Comparison of ENCODE assay signal across 9 cellular contexts in genomic region chr1:94599090-94599813, GRCh38. TPM values are rescaled to one million over a fixed set of nuclear protein-coding genes. Genes with fewer than 3 reads are reported as not detected.
DNase-seq lines count a peak whose midpoint lies in the region; ATAC-seq and TF ChIP-seq lines count a peak whose summit lies in the region.
"Had no signal": no experiment of that assay in that cellular context is flagged by ENCODE, and none has a peak within 500 bp of the region (broad histone marks: within the 10 kb centered on the region; RNA-seq: fewer than 3 reads in every experiment).

No MANE protein-coding gene starts in this region.

- no peak overlapping the region for H4K8ac ChIP-seq in H9 (replicated peaks; ENCODE audit: insufficient read length, low read depth, low read length)

- H3T11ph ChIP-seq in H9 (ENCODE audit: low read length): no peak overlapping the region

- no peaks in the 10 kb centered on the region for H3K23me2 ChIP-seq in H9 (ENCODE audit: insufficient read length, low read depth, low read length, poor library complexity, severe bottlenecking)

- H2AFZ ChIP-seq in H9 (ENCODE audit: low read length): peak overlapping the region; percentile 50
- no peak overlapping the region for H2AFZ ChIP-seq in parathyroid adenoma

- POLR2A ChIA-PET in WTC11 (lab: Charles Lee): interaction anchor here (0.6 to 1.1 kb wide), 2 partner anchors 58 to 490 kb away, joined by 3 read pairs; partner anchors contain the start of gene F3

- intact Hi-C loops in head of caudate nucleus (cut with DNase I): no loop called here

- peak; percentile 75 for DNase-seq in H9
- DNase-seq in WTC11 (ENCODE audit: low spot score): peak; percentile 59
- DNase-seq in head of caudate nucleus: peak in 27 of 42 donors; percentile 17 to 78 (median 46)
- DNase-seq in NK-92 (lab: John Stamatoyannopoulos, UW; ENCODE audit: unreplicated experiment): no peak
- no peak for DNase-seq in stimulated activated naive CD4-positive, alpha-beta T cell (lab: John Stamatoyannopoulos, UW)
- no peak for DNase-seq in NCI-H2029 (lab: John Stamatoyannopoulos, UW)
- DNase-seq: nephron progenitor cell had no signal

- H3K27ac ChIP-seq in H9 (ENCODE audit: insufficient read length, low read depth, low read length) (no peak overlapping the region), parathyroid adenoma (no peak overlapping the region)

- no peak overlapping the region for H2BK15ac ChIP-seq in H9 (ENCODE audit: low read depth, low read length)

- no peak overlapping the region for H3K56ac ChIP-seq in H9 (ENCODE audit: insufficient read length, low read depth, low read length)

- H3K79me2 ChIP-seq in H9 (ENCODE audit: insufficient read depth, low read length) (no peaks in the 10 kb centered on the region), parathyroid adenoma (no peaks in the 10 kb centered on the region)

- H3K36me3 Mint-ChIP-seq in H9 (ENCODE audit: insufficient read depth in 1 of 3, low read depth in 3 of 3): no peaks in the 10 kb centered on the region; a peak in 1 of 7 replicates
- H3K36me3 Mint-ChIP-seq in WTC11: no peaks in the 10 kb centered on the region

- H3K9me3 ChIP-seq in H9 (ENCODE audit: control insufficient read depth, low read depth, low read length): no peaks in the 10 kb centered on the region
- H3K9me3 ChIP-seq in parathyroid adenoma (ENCODE audit: control insufficient read depth, low read length): no peaks in the 10 kb centered on the region

- H3K14ac ChIP-seq in H9 (ENCODE audit: insufficient read depth, low read length): no peak overlapping the region

- CTCF ChIA-PET in WTC11 (lab: Charles Lee): interaction anchor here (0.7 to 2.9 kb wide), 17 partner anchors 10 to 208 kb away, joined by 3 to 14 read pairs (median 5); partner anchors contain the start of gene F3

- peak; percentile 94 for ATAC-seq in WTC11
- ATAC-seq in HG03196 (IDR thresholded peaks at IDR 0.05; ENCODE audit: unreplicated experiment): no peak

- H3K9me3 Mint-ChIP-seq in H9 (no peaks in the 10 kb centered on the region), WTC11 (peaks cover 5% of the 10 kb centered on the region)

- WGBS in H9 (ENCODE audit: extremely low coverage, insufficient read length, low lambda C conversion rate): no CpG with 5 or more reads among the region's 11 CpGs

- H3K4me3 ChIP-seq in parathyroid adenoma (ENCODE audit: low read depth, low read length): no peak overlapping the region

- peak; percentile 71 for TF ChIP-seq CTCF in H9 (conservative IDR thresholded peaks at IDR 0.05)
- TF ChIP-seq CTCF in WTC11 (IDR thresholded peaks at IDR 0.05): no peak
- peak; percentile 73 for TF ChIP-seq CTCF in parathyroid adenoma (IDR thresholded peaks at IDR 0.05)

- no peak overlapping the region for H4K5ac ChIP-seq in H9 (ENCODE audit: insufficient read length, low read depth, low read length)

- H4K91ac ChIP-seq in H9 (ENCODE audit: insufficient read length, low read depth, low read length): no peak overlapping the region

- H3K4me3 Mint-ChIP-seq in H9 (no peak overlapping the region), WTC11 (no peak overlapping the region)
- H3K4me3 Mint-ChIP-seq: nephron progenitor cell had no signal

- H3K27me3 Mint-ChIP-seq in H9 (ENCODE audit: low read depth): no peaks in the 10 kb centered on the region
- no peaks in the 10 kb centered on the region for H3K27me3 Mint-ChIP-seq in WTC11 (ENCODE audit: low read depth)

- H2AK5ac ChIP-seq in H9 (ENCODE audit: insufficient read length, low read length): no peak overlapping the region

- no peaks in the 10 kb centered on the region for H3K27me3 ChIP-seq in H9 (ENCODE audit: insufficient read depth, low read length)
- no peaks in the 10 kb centered on the region for H3K27me3 ChIP-seq in parathyroid adenoma (ENCODE audit: control insufficient read depth, insufficient read depth, low read length)

- H2BK12ac ChIP-seq in H9 (ENCODE audit: insufficient read length, low read depth, low read length): no peak overlapping the region

- H3K79me1 ChIP-seq in H9 (ENCODE audit: insufficient read depth, low read depth, low read length, poor library complexity, severe bottlenecking): no peaks in the 10 kb centered on the region

- no peak overlapping the region for H3K4ac ChIP-seq in H9 (ENCODE audit: low read depth, low read length)

- H3K4me1 Mint-ChIP-seq in H9: peaks cover 13 to 15% of the 10 kb centered on the region in 2 experiments
- H3K4me1 Mint-ChIP-seq in WTC11: peaks cover 14% of the 10 kb centered on the region; the same call in 1 of the 2 replicates

- H3K4me1 ChIP-seq in H9 (ENCODE audit: insufficient read depth, low read length) (no peaks in the 10 kb centered on the region), parathyroid adenoma (peaks cover 2% of the 10 kb centered on the region)

- no peak overlapping the region for H2BK120ac ChIP-seq in H9 (ENCODE audit: low read depth, low read length, poor library complexity, severe bottlenecking)

- H3K27ac Mint-ChIP-seq in H9: peak overlapping the region in 1 of 3 experiments; percentile 62; a peak in 1 of 7 replicates
- no peak overlapping the region for H3K27ac Mint-ChIP-seq in WTC11
- H3K27ac Mint-ChIP-seq: nephron progenitor cell had no signal

- H2BK20ac ChIP-seq in H9 (ENCODE audit: low read depth, low read length, poor library complexity, severe bottlenecking): no peak overlapping the region

- no peaks in the 10 kb centered on the region for H4K20me1 ChIP-seq in H9 (ENCODE audit: control insufficient read depth, insufficient read depth, insufficient read length)

- H3K18ac ChIP-seq in H9 (ENCODE audit: insufficient read length, low read depth, low read length): no peak overlapping the region

- no peak overlapping the region for H3K9ac ChIP-seq in H9 (ENCODE audit: extremely low read depth, insufficient read length, low read length)
- H3K9ac ChIP-seq in parathyroid adenoma: no peak overlapping the region

- no peak overlapping the region for H2BK5ac ChIP-seq in H9 (ENCODE audit: insufficient read length, low read length)

- no peak overlapping the region for H3K4me2 ChIP-seq in H9 (ENCODE audit: insufficient read depth, insufficient read length, low read length)
- H3K4me2 ChIP-seq in parathyroid adenoma (ENCODE audit: low read length): no peak overlapping the region

- no peaks in the 10 kb centered on the region for H3K36me3 ChIP-seq in parathyroid adenoma (ENCODE audit: control insufficient read depth, insufficient read depth, low read length)

- H3K23ac ChIP-seq in H9 (ENCODE audit: insufficient read length, low read depth, low read length): no peak overlapping the region

TF ChIP-seq in WTC11, 78 proteins besides CTCF, POLR2A, EP300 and RAD21:
- TF ChIP-seq USF1 (CRISPR knock-in tag; IDR thresholded peaks at IDR 0.05) (peak; percentile 71), MLX (CRISPR knock-in tag; IDR thresholded peaks at IDR 0.05) (no peak), USF2 (CRISPR knock-in tag; IDR thresholded peaks at IDR 0.05) (peak; percentile 73), ELF4 (CRISPR knock-in tag; IDR thresholded peaks at IDR 0.05; ENCODE audit: low read depth) (no peak)

RNA-seq across cellular contexts. Expression of gene F3, which starts 57.7 kb away (rescaled TPM):
- total RNA-seq in H9 (2021): 21.7 and 24.6 TPM in 2 replicates
- 7.5 to 7.8 TPM (median 7.6 TPM) in 3 replicates for total RNA-seq in WTC11 (2021)

Comparison
In these comparisons a context has a peak if more than half of its experiments do, and no peak if none do; other contexts are left out.
1. DNase-seq: peak in H9 (single experiment), WTC11 (single experiment) and head of caudate nucleus (27 of 42); none in NK-92 (single experiment), stimulated activated naive CD4-positive, alpha-beta T cell (0 of 6) and NCI-H2029 (single experiment).